1 cellular context compared by ENCODE assay signal in the genomic region with DNA sequence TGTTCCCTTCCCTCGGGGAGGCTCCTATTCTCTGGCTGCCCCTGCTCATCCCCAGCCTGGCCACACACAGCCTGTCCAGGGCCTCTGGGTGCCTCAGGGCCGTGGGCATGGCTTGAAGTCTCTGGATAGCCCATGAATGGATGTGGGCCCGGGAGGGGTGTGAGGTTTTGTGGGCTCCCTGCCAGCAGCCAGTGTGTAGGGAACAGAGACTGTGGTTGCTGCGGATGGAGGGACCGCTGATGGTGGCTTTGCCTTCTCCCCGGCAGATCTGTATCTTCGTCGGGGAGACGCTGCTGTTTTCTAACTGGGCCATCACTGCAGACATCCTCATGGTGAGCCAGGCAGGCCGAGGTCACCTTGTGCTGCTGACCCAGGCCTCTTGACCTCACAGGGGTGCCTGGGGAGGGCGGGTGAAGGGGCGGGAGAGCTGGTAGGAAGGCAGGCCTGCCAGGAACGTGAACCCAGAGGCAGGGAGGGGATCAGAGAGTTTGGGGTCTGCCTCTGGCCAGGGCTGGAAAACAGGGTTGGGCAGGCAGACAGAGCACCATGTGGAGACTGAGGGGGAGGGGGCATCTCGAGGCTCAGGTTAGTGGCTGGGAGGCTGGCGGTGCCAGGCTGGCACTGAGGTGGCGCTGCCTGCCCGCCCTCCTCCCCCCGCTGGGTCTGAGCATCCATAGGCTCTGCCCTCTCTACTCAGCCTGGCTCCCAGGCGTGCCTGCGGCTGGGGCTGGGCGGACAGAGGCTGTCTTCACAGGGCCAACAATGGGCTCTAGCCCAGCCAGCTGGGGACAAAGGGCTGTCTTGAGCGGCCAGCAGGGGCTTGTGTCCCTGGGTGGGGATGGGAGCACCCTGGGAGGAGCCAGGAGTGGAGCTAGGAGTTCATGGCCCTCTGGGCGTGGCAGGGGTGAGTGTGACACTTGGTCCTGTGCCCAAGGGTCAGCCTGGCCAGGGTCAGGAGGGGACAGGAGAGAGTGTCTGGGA.
TF ChIP-seq lines count a peak whose summit lies in the region.

No MANE protein-coding gene starts in this region.

TF ChIP-seq in HepG2, 621 proteins besides CTCF, POLR2A, EP300 and RAD21 (continued from another document and continues in another):
- TF ChIP-seq, protein P1, sequence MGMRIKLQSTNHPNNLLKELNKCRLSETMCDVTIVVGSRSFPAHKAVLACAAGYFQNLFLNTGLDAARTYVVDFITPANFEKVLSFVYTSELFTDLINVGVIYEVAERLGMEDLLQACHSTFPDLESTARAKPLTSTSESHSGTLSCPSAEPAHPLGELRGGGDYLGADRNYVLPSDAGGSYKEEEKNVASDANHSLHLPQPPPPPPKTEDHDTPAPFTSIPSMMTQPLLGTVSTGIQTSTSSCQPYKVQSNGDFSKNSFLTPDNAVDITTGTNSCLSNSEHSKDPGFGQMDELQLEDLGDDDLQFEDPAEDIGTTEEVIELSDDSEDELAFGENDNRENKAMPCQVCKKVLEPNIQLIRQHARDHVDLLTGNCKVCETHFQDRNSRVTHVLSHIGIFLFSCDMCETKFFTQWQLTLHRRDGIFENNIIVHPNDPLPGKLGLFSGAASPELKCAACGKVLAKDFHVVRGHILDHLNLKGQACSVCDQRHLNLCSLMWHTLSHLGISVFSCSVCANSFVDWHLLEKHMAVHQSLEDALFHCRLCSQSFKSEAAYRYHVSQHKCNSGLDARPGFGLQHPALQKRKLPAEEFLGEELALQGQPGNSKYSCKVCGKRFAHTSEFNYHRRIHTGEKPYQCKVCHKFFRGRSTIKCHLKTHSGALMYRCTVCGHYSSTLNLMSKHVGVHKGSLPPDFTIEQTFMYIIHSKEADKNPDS (CRISPR knock-in tag; IDR thresholded peaks at IDR 0.05), result 0 out of 2 replicates have a peak, but pooled peaks have one; percentile 24
- TF ChIP-seq, protein P2, sequence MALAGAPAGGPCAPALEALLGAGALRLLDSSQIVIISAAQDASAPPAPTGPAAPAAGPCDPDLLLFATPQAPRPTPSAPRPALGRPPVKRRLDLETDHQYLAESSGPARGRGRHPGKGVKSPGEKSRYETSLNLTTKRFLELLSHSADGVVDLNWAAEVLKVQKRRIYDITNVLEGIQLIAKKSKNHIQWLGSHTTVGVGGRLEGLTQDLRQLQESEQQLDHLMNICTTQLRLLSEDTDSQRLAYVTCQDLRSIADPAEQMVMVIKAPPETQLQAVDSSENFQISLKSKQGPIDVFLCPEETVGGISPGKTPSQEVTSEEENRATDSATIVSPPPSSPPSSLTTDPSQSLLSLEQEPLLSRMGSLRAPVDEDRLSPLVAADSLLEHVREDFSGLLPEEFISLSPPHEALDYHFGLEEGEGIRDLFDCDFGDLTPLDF (CRISPR knock-in tag; IDR thresholded peaks at IDR 0.05), result no peak
- TF ChIP-seq RFXANK (CRISPR knock-in tag; IDR thresholded peaks at IDR 0.05), result no peak
- TF ChIP-seq HNRNPLL (IDR thresholded peaks at IDR 0.05; ENCODE audit: low read depth, low read length, poor library complexity, severe bottlenecking), result peak; percentile 33
- TF ChIP-seq KLF15 (CRISPR knock-in tag; IDR thresholded peaks at IDR 0.05; ENCODE audit: borderline replicate concordance), result no peak
- TF ChIP-seq SP5 (CRISPR knock-in tag; IDR thresholded peaks at IDR 0.05; ENCODE audit: borderline replicate concordance, low read depth), result no peak
- no peak for TF ChIP-seq DMAP1 (CRISPR knock-in tag; IDR thresholded peaks at IDR 0.05)
- no peak for TF ChIP-seq XRCC5 (optimal IDR thresholded peaks at IDR 0.05; ENCODE audit: low read length)
- no peak for TF ChIP-seq SP4 (CRISPR knock-in tag; IDR thresholded peaks at IDR 0.05)
- TF ChIP-seq ZSCAN9 (CRISPR knock-in tag; IDR thresholded peaks at IDR 0.05; ENCODE audit: borderline replicate concordance), result no peak
- no peak for TF ChIP-seq TCF12 (IDR thresholded peaks at IDR 0.05)
- TF ChIP-seq TCF12 (CRISPR knock-in tag; IDR thresholded peaks at IDR 0.05), result no peak
- TF ChIP-seq, protein P3, sequence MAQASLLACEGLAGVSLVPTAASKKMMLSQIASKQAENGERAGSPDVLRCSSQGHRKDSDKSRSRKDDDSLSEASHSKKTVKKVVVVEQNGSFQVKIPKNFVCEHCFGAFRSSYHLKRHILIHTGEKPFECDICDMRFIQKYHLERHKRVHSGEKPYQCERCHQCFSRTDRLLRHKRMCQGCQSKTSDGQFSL (CRISPR knock-in tag; IDR thresholded peaks at IDR 0.05), result no peak
- no peak for TF ChIP-seq ZNF83 (CRISPR knock-in tag; IDR thresholded peaks at IDR 0.05; ENCODE audit: borderline replicate concordance)
- no peak for TF ChIP-seq ZNF335 (CRISPR knock-in tag; IDR thresholded peaks at IDR 0.05)
- TF ChIP-seq PCBP1 (IDR thresholded peaks at IDR 0.05; ENCODE audit: borderline replicate concordance, low read depth, low read length), result no peak
- no peak for TF ChIP-seq ZNF557 (CRISPR knock-in tag; IDR thresholded peaks at IDR 0.05)
- TF ChIP-seq TGIF2 (CRISPR knock-in tag; IDR thresholded peaks at IDR 0.05), result no peak
- no peak for TF ChIP-seq TBL1XR1 (IDR thresholded peaks at IDR 0.05; ENCODE audit: borderline replicate concordance, low read length, partially characterized antibody)
- no peak for TF ChIP-seq MXD4 (CRISPR knock-in tag; IDR thresholded peaks at IDR 0.05)
- TF ChIP-seq, protein P4, sequence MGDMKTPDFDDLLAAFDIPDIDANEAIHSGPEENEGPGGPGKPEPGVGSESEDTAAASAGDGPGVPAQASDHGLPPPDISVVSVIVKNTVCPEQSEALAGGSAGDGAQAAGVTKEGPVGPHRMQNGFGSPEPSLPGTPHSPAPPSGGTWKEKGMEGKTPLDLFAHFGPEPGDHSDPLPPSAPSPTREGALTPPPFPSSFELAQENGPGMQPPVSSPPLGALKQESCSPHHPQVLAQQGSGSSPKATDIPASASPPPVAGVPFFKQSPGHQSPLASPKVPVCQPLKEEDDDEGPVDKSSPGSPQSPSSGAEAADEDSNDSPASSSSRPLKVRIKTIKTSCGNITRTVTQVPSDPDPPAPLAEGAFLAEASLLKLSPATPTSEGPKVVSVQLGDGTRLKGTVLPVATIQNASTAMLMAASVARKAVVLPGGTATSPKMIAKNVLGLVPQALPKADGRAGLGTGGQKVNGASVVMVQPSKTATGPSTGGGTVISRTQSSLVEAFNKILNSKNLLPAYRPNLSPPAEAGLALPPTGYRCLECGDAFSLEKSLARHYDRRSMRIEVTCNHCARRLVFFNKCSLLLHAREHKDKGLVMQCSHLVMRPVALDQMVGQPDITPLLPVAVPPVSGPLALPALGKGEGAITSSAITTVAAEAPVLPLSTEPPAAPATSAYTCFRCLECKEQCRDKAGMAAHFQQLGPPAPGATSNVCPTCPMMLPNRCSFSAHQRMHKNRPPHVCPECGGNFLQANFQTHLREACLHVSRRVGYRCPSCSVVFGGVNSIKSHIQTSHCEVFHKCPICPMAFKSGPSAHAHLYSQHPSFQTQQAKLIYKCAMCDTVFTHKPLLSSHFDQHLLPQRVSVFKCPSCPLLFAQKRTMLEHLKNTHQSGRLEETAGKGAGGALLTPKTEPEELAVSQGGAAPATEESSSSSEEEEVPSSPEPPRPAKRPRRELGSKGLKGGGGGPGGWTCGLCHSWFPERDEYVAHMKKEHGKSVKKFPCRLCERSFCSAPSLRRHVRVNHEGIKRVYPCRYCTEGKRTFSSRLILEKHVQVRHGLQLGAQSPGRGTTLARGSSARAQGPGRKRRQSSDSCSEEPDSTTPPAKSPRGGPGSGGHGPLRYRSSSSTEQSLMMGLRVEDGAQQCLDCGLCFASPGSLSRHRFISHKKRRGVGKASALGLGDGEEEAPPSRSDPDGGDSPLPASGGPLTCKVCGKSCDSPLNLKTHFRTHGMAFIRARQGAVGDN (CRISPR knock-in tag; IDR thresholded peaks at IDR 0.05), result peak; percentile 34; the same call in 1 of the 2 replicates
- no peak for TF ChIP-seq FOXA1 (IDR thresholded peaks at IDR 0.05)
- no peak for TF ChIP-seq FOXA1 (CRISPR knock-in tag; IDR thresholded peaks at IDR 0.05)
- TF ChIP-seq U2AF1 (optimal IDR thresholded peaks at IDR 0.05; ENCODE audit: low read depth, low read length), result no peak
- TF ChIP-seq ISL2 (CRISPR knock-in tag; IDR thresholded peaks at IDR 0.05), result no peak
- TF ChIP-seq SMAD3 (CRISPR knock-in tag; IDR thresholded peaks at IDR 0.05), result no peak
- TF ChIP-seq ZNF430 (CRISPR knock-in tag; IDR thresholded peaks at IDR 0.05), result no peak
- no peak for TF ChIP-seq STAG1 (CRISPR knock-in tag; IDR thresholded peaks at IDR 0.05)
- no peak for TF ChIP-seq PHF5A (CRISPR knock-in tag; IDR thresholded peaks at IDR 0.05; ENCODE audit: low read depth, unreplicated experiment)
- no peak for TF ChIP-seq ZNF546 (CRISPR knock-in tag; conservative IDR thresholded peaks at IDR 0.05)
- no peak for TF ChIP-seq ZNF333 (CRISPR knock-in tag; IDR thresholded peaks at IDR 0.05; ENCODE audit: borderline replicate concordance)
- TF ChIP-seq, protein P5, sequence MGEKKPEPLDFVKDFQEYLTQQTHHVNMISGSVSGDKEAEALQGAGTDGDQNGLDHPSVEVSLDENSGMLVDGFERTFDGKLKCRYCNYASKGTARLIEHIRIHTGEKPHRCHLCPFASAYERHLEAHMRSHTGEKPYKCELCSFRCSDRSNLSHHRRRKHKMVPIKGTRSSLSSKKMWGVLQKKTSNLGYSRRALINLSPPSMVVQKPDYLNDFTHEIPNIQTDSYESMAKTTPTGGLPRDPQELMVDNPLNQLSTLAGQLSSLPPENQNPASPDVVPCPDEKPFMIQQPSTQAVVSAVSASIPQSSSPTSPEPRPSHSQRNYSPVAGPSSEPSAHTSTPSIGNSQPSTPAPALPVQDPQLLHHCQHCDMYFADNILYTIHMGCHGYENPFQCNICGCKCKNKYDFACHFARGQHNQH (CRISPR knock-in tag; IDR thresholded peaks at IDR 0.05), result no peak
- TF ChIP-seq HMG20B (CRISPR knock-in tag; conservative IDR thresholded peaks at IDR 0.05), result no peak
- TF ChIP-seq ZNF274 (CRISPR knock-in tag; IDR thresholded peaks at IDR 0.05), result no peak
- no peak for TF ChIP-seq REXO4 (CRISPR knock-in tag; IDR thresholded peaks at IDR 0.05; ENCODE audit: borderline replicate concordance)
- no peak for TF ChIP-seq BRD4 (CRISPR knock-in tag; IDR thresholded peaks at IDR 0.05)
- TF ChIP-seq ZFX (CRISPR knock-in tag; IDR thresholded peaks at IDR 0.05; ENCODE audit: low read depth), result peak; percentile 42
- no peak for TF ChIP-seq FOXO1 (CRISPR knock-in tag; IDR thresholded peaks at IDR 0.05)
- TF ChIP-seq, protein P6, sequence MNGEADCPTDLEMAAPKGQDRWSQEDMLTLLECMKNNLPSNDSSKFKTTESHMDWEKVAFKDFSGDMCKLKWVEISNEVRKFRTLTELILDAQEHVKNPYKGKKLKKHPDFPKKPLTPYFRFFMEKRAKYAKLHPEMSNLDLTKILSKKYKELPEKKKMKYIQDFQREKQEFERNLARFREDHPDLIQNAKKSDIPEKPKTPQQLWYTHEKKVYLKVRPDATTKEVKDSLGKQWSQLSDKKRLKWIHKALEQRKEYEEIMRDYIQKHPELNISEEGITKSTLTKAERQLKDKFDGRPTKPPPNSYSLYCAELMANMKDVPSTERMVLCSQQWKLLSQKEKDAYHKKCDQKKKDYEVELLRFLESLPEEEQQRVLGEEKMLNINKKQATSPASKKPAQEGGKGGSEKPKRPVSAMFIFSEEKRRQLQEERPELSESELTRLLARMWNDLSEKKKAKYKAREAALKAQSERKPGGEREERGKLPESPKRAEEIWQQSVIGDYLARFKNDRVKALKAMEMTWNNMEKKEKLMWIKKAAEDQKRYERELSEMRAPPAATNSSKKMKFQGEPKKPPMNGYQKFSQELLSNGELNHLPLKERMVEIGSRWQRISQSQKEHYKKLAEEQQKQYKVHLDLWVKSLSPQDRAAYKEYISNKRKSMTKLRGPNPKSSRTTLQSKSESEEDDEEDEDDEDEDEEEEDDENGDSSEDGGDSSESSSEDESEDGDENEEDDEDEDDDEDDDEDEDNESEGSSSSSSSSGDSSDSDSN (CRISPR knock-in tag; IDR thresholded peaks at IDR 0.05), result 0 out of 2 replicates have a peak, but pooled peaks have one; percentile 14
- peak; percentile 26; the same call in 1 of the 2 replicates for TF ChIP-seq HNF4A (CRISPR knock-in tag; IDR thresholded peaks at IDR 0.05)
- no peak for TF ChIP-seq HOXA7 (CRISPR knock-in tag; IDR thresholded peaks at IDR 0.05)
- TF ChIP-seq, protein P7, sequence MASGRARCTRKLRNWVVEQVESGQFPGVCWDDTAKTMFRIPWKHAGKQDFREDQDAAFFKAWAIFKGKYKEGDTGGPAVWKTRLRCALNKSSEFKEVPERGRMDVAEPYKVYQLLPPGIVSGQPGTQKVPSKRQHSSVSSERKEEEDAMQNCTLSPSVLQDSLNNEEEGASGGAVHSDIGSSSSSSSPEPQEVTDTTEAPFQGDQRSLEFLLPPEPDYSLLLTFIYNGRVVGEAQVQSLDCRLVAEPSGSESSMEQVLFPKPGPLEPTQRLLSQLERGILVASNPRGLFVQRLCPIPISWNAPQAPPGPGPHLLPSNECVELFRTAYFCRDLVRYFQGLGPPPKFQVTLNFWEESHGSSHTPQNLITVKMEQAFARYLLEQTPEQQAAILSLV (CRISPR knock-in tag; IDR thresholded peaks at IDR 0.05; ENCODE audit: borderline replicate concordance), result no peak
- no peak for TF ChIP-seq CEBPG (CRISPR knock-in tag; IDR thresholded peaks at IDR 0.05)
- TF ChIP-seq, protein P8, sequence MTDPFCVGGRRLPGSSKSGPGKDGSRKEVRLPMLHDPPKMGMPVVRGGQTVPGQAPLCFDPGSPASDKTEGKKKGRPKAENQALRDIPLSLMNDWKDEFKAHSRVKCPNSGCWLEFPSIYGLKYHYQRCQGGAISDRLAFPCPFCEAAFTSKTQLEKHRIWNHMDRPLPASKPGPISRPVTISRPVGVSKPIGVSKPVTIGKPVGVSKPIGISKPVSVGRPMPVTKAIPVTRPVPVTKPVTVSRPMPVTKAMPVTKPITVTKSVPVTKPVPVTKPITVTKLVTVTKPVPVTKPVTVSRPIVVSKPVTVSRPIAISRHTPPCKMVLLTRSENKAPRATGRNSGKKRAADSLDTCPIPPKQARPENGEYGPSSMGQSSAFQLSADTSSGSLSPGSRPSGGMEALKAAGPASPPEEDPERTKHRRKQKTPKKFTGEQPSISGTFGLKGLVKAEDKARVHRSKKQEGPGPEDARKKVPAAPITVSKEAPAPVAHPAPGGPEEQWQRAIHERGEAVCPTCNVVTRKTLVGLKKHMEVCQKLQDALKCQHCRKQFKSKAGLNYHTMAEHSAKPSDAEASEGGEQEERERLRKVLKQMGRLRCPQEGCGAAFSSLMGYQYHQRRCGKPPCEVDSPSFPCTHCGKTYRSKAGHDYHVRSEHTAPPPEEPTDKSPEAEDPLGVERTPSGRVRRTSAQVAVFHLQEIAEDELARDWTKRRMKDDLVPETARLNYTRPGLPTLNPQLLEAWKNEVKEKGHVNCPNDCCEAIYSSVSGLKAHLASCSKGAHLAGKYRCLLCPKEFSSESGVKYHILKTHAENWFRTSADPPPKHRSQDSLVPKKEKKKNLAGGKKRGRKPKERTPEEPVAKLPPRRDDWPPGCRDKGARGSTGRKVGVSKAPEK (CRISPR knock-in tag; IDR thresholded peaks at IDR 0.05; ENCODE audit: borderline replicate concordance), result no peak
- TF ChIP-seq AGO1 (IDR thresholded peaks at IDR 0.05; ENCODE audit: low read depth, low read length, poor library complexity, severe bottlenecking), result peak; percentile 90
- TF ChIP-seq KDM2A (CRISPR knock-in tag; IDR thresholded peaks at IDR 0.05; ENCODE audit: borderline replicate concordance, low read depth), result peak; percentile 28
